Comparison of ENCODE assay signal across 14 cellular contexts in genomic region chr2:213544940-213545339, GRCh38.
DNase-seq lines count a peak whose midpoint lies in the region; ATAC-seq, FAIRE-seq and TF ChIP-seq lines count a peak whose summit lies in the region.
"Had no signal": no experiment of that assay in that cellular context is flagged by ENCODE, and none has a peak within 500 bp of the region (broad histone marks: within the 10 kb centered on the region; RNA-seq: fewer than 3 reads in every experiment).

No MANE protein-coding gene starts in this region.

- DNase-seq in EL (peak; percentile 18), HCEC 1CT (peak; percentile 2), OCI-LY7 (ENCODE audit: low spot score) (no peak), GM12878 (ENCODE audit: low read depth, low spot score) (no peak), left colon (no peak)
- DNase-seq: ACHN; C1 segment of cervical spinal cord; CD4-positive, alpha-beta T cell; DMS79; GDM1; IMR-90 had no signal

- in situ Hi-C loops in GM12878 (cut with MboI): no loop called here

- TF ChIP-seq CTCF in OCI-LY7 (conservative IDR thresholded peaks at IDR 0.05; ENCODE audit: low read length) (no peak), GM12878 (IDR thresholded peaks at IDR 0.05 in 2 of 3, conservative IDR thresholded peaks at IDR 0.05 in 1 of 3; ENCODE audit: control insufficient read depth in 2 of 3, extremely low read depth in 1 of 3, insufficient read depth in 1 of 3, low read depth in 3 of 3, low read length in 3 of 3) (no peak)

- H2AFZ ChIP-seq in OCI-LY7 (ENCODE audit: low read length): peak overlapping the region; percentile 27; the same call in 1 of the 2 replicates
- H2AFZ ChIP-seq in GM12878 (ENCODE audit: control insufficient read depth, low read depth, low read length): no peak overlapping the region

- H4K20me1 ChIP-seq in OCI-LY7 (ENCODE audit: insufficient read depth, low read length): no peaks in the 10 kb centered on the region
- H4K20me1 ChIP-seq in GM12878 (ENCODE audit: control insufficient read depth, insufficient read depth): no peaks in the 10 kb centered on the region

- 14% methylated on average over 1 of the region's 1 CpG for WGBS in GM12878 (ENCODE audit: insufficient coverage, insufficient replicate concordance, low lambda C conversion rate, missing lambda C conversion rate)

- H3K4me3 ChIP-seq in OCI-LY7 (ENCODE audit: low read depth, low read length, poor library complexity, severe bottlenecking) (no peak overlapping the region), GM12878 (no peak overlapping the region)

- no peaks in the 10 kb centered on the region for H3K9me3 ChIP-seq in OCI-LY7 (ENCODE audit: low read length)
- no peaks in the 10 kb centered on the region for H3K9me3 ChIP-seq in GM12878 (replicated peaks; ENCODE audit: control insufficient read depth, insufficient read depth, low read length)

- TF ChIP-seq RAD21 in GM12878 (IDR thresholded peaks at IDR 0.05; ENCODE audit: insufficient read depth, low read depth, low read length): no peak

- no peaks in the 10 kb centered on the region for H3K36me3 ChIP-seq in OCI-LY7 (ENCODE audit: insufficient read depth, low read length)
- no peaks in the 10 kb centered on the region for H3K36me3 ChIP-seq in GM12878 (ENCODE audit: control insufficient read depth in 2 of 2, insufficient read depth in 2 of 2, low read length in 1 of 2)

- no peaks in the 10 kb centered on the region for H3K9me2 ChIP-seq in OCI-LY7 (ENCODE audit: insufficient read depth, low read length)

- POLR2A ChIA-PET in OCI-LY7 (lab: Charles Lee) (interaction anchor here (0.7 to 1.1 kb wide), 3 partner anchors 13 to 55 kb away, joined by 3 to 4 read pairs (median 4); no protein-coding TSS in a partner anchor), GM12878 (lab: Charles Lee) (no interaction called here)

- CTCF ChIA-PET in OCI-LY7 (lab: Charles Lee; ENCODE audit: unreplicated experiment): no interaction called here
- CTCF ChIA-PET in GM12878 (lab: Yijun Ruan, JAX): interaction anchor here (0.5 kb wide), 1 partner anchor 223 kb away, joined by 3 read pairs; no protein-coding TSS in a partner anchor

- TF ChIP-seq EP300 in GM12878 (IDR thresholded peaks at IDR 0.05; ENCODE audit: borderline replicate concordance in 1 of 2, control insufficient read depth in 1 of 2, low read depth in 2 of 2, low read length in 2 of 2): no peak

- no peaks in the 10 kb centered on the region for H3K79me2 ChIP-seq in OCI-LY7 (ENCODE audit: insufficient read depth, low read depth, low read length)
- no peaks in the 10 kb centered on the region for H3K79me2 ChIP-seq in GM12878 (ENCODE audit: control insufficient read depth, insufficient read depth, low read length)

- SMC1A ChIA-PET in GM12878 (lab: Charles Lee; ENCODE audit: uncharacterized antibody, unreplicated experiment): interaction anchor here (1.0 kb wide), 1 partner anchor 13 kb away, joined by 3 read pairs; no protein-coding TSS in a partner anchor

- RAD21 ChIA-PET in GM12878 (lab: Charles Lee; ENCODE audit: unreplicated experiment): no interaction called here

- no peak overlapping the region for H3K27ac ChIP-seq in OCI-LY7 (ENCODE audit: low read depth, low read length, poor library complexity, severe bottlenecking)
- H3K27ac ChIP-seq in GM12878 (ENCODE audit: control insufficient read depth, insufficient read depth): no peak overlapping the region

- intact Hi-C loops in OCI-LY7 (cut with micrococcal nuclease; ENCODE audit: unreplicated experiment): no loop called here
- intact Hi-C loops in GM12878 (cut with micrococcal nuclease; ENCODE audit: unreplicated experiment): no loop called here
- intact Hi-C loops in left colon (cut with DNase I, micrococcal nuclease): no loop called here

- BruUV-seq in OCI-LY7 (replicated peaks; lab: Mats Ljungman, UMichigan): no TSS peak
- no TSS peak for BruUV-seq in GM12878 (replicated peaks; lab: Mats Ljungman, UMichigan)

- no peaks in the 10 kb centered on the region for H3K27me3 ChIP-seq in GM12878 (replicated peaks in 1 of 2; ENCODE audit: control insufficient read depth in 2 of 2, insufficient read depth in 2 of 2, low read length in 1 of 2)

- no peak overlapping the region for H3K9ac ChIP-seq in GM12878 (ENCODE audit: control insufficient read depth, insufficient read depth, low read length)

- ATAC-seq in GM12878 (peak; percentile 64), left colon (no peak), HG03571 (IDR thresholded peaks at IDR 0.05; ENCODE audit: unreplicated experiment) (no peak), esophagus mucosa (no peak)

- peak; percentile 47 for FAIRE-seq in GM12878 (lab: Jason Lieb, UNC)
- FAIRE-seq: H54 had no signal

- H3K4me2 ChIP-seq in OCI-LY7 (ENCODE audit: low read length) (no peak overlapping the region), GM12878 (ENCODE audit: control insufficient read depth, insufficient read depth) (no peak overlapping the region)

- H3K4me1 ChIP-seq in OCI-LY7 (ENCODE audit: insufficient read depth, low read length, poor library complexity, severe bottlenecking) (peaks cover 12% of the 10 kb centered on the region), GM12878 (ENCODE audit: control insufficient read depth, insufficient read depth, low read length) (no peaks in the 10 kb centered on the region)

- TF ChIP-seq POLR2A in GM12878 (IDR thresholded peaks at IDR 0.05; ENCODE audit: low read depth, low read length): no peak

TF ChIP-seq in GM12878, 131 proteins besides CTCF, POLR2A, EP300 and RAD21:
- TF ChIP-seq RUNX3 (IDR thresholded peaks at IDR 0.05; ENCODE audit: low read length) (peak; percentile 54), MXI1 (IDR thresholded peaks at IDR 0.05; ENCODE audit: low read depth, low read length) (no peak)

Comparison
In these comparisons a context has a peak if more than half of its experiments do, and no peak if none do; other contexts are left out.
1. DNase-seq: peak in EL (single experiment) and HCEC 1CT (single experiment); none in OCI-LY7 (single experiment), GM12878 (single experiment) and left colon (0 of 2).